ENCODE assay signal across 12 cellular contexts in genomic region chr16:57276596-57276995, GRCh38. TPM values are rescaled to one million over a fixed set of nuclear protein-coding genes. Genes with fewer than 3 reads are reported as not detected.
A peak's percentile ranks its signal among the peaks of the same experiment; 100 is the strongest.
DNase-seq lines count a peak whose midpoint lies in the region; ATAC-seq, FAIRE-seq and TF ChIP-seq lines count a peak whose summit lies in the region.
"Had no signal": no experiment of that assay in that cellular context is flagged by ENCODE, and none has a peak within 500 bp of the region (broad histone marks: within the 10 kb centered on the region; RNA-seq: fewer than 3 reads in every experiment).

No MANE protein-coding gene starts in this region.

- peak overlapping the region; percentile 2; the same call in 1 of the 2 replicates for H2AFZ ChIP-seq in K562 (ENCODE audit: low read depth, low read length)

- no peak for TF ChIP-seq RAD21 in K562 (CRISPR knock-in tag; conservative IDR thresholded peaks at IDR 0.05 in 1 of 2, IDR thresholded peaks at IDR 0.05 in 1 of 2)

- POLR2A ChIA-PET in activated naive CD8-positive, alpha-beta T cell treated with anti-CD3 and anti-CD28 coated beads, Interleukin-2, amount 10 ng/mL, durations not matched to agents 7 days and 5 days (lab: Charles Lee), result interaction anchor here (0.7 kb wide), 1 partner anchor 203 kb away, joined by 3 read pairs; no protein-coding TSS in a partner anchor
- POLR2A ChIA-PET in K562 (lab: Yijun Ruan, JAX), result no interaction called here

- no peak for DNase-seq in activated naive CD8-positive, alpha-beta T cell treated with anti-CD3 and anti-CD28 coated beads, Interleukin-2, amount 10 ng/mL, durations not matched to agents 7 days and 5 days
- DNase-seq in activated naive CD8-positive, alpha-beta T cell treated with anti-CD3 and anti-CD28 coated beads, Interleukin-2, amount 50 U/mL, for 24 hours, result no peak
- DNase-seq in K562 (ENCODE audit: extremely low read depth in 1 of 4, low spot score in 3 of 4) (no peak), right cardiac atrium (peak in 2 of 3 donors; percentile 47 to 69), upper lobe of right lung (no peak), thyroid gland (no peak)
- DNase-seq in activated CD8-positive, alpha-beta memory T cell treated with anti-CD3 and anti-CD28 coated beads for 24 hours, result no peak
- DNase-seq: DMS79; effector memory CD8-positive, alpha-beta T cell; NCI-H1417 treated with DMSO at 0.1 percent for 48 hours; NCI-H748 treated with DMSO at 0.1 percent for 48 hours had no signal

- no peak overlapping the region for H3K27ac ChIP-seq in K562 (ENCODE audit: extremely low read depth, low read depth, low read length)
- H3K27ac ChIP-seq in right cardiac atrium (ENCODE audit: low read length), result no peak overlapping the region
- peak overlapping the region; percentile 2 for H3K27ac ChIP-seq in upper lobe of right lung
- H3K27ac ChIP-seq in thyroid gland, result no peak overlapping the region

- H3K27me3 ChIP-seq in K562 (ENCODE audit: control insufficient read depth in 2 of 2, insufficient read depth in 2 of 2, low read length in 2 of 2), result no peaks in the 10 kb centered on the region; a peak in 1 of 5 replicates
- H3K27me3 ChIP-seq in right cardiac atrium (ENCODE audit: control insufficient read depth, insufficient read depth), result no peaks in the 10 kb centered on the region
- no peaks in the 10 kb centered on the region for H3K27me3 ChIP-seq in upper lobe of right lung
- H3K27me3 ChIP-seq in thyroid gland, result no peaks in the 10 kb centered on the region

- no peak overlapping the region for H3K9ac ChIP-seq in K562 (ENCODE audit: insufficient read depth in 1 of 2, low read depth in 2 of 2, low read length in 2 of 2)

- no peak for ATAC-seq in activated naive CD8-positive, alpha-beta T cell treated with anti-CD3 and anti-CD28 coated beads, Interleukin-2, amount 10 ng/mL, durations not matched to agents 7 days and 5 days (ENCODE audit: low read depth)
- ATAC-seq in activated naive CD8-positive, alpha-beta T cell treated with anti-CD3 and anti-CD28 coated beads, Interleukin-2, amount 50 U/mL, for 24 hours, result no peak
- ATAC-seq in K562 (no peak; the same call in 2 of the 3 replicates), right cardiac atrium (peak; percentile 71 to 87), upper lobe of right lung (peak; percentile 81), GM19395 (IDR thresholded peaks at IDR 0.05; ENCODE audit: unreplicated experiment) (no peak)

- peaks cover 17% of the 10 kb centered on the region for H3K4me1 Mint-ChIP-seq in activated naive CD8-positive, alpha-beta T cell treated with anti-CD3 and anti-CD28 coated beads, Interleukin-2, amount 10 ng/mL, durations not matched to agents 7 days and 5 days
- peaks cover 22% of the 10 kb centered on the region for H3K4me1 Mint-ChIP-seq in activated naive CD8-positive, alpha-beta T cell treated with anti-CD3 and anti-CD28 coated beads, Interleukin-2, amount 50 U/mL, for 24 hours

- peaks cover 5 to 7% of the 10 kb centered on the region in 2 experiments; a peak in 3 of 5 replicates for H3K4me1 ChIP-seq in K562 (replicated peaks in 1 of 2; ENCODE audit: control insufficient read depth in 2 of 2, insufficient read depth in 2 of 2, low read length in 2 of 2)
- H3K4me1 ChIP-seq in right cardiac atrium (ENCODE audit: control insufficient read depth, insufficient read depth, low read length), result no peaks in the 10 kb centered on the region
- H3K4me1 ChIP-seq in upper lobe of right lung, result peaks cover 38% of the 10 kb centered on the region
- peaks cover 0 to 7% of the 10 kb centered on the region in 2 donors for H3K4me1 ChIP-seq in thyroid gland

- no peaks in the 10 kb centered on the region for H3K9me3 Mint-ChIP-seq in activated naive CD8-positive, alpha-beta T cell treated with anti-CD3 and anti-CD28 coated beads, Interleukin-2, amount 10 ng/mL, durations not matched to agents 7 days and 5 days
- H3K9me3 Mint-ChIP-seq in activated naive CD8-positive, alpha-beta T cell treated with anti-CD3 and anti-CD28 coated beads, Interleukin-2, amount 50 U/mL, for 24 hours, result no peaks in the 10 kb centered on the region
- H3K9me3 Mint-ChIP-seq: effector memory CD8-positive, alpha-beta T cell had no signal

- H3K9me3 ChIP-seq in K562 (replicated peaks; ENCODE audit: control insufficient read depth, insufficient read depth, low read depth, low read length), result no peaks in the 10 kb centered on the region
- H3K9me3 ChIP-seq in right cardiac atrium (ENCODE audit: control insufficient read depth, low read length), result no peaks in the 10 kb centered on the region
- H3K9me3 ChIP-seq in upper lobe of right lung, result no peaks in the 10 kb centered on the region
- no peaks in the 10 kb centered on the region for H3K9me3 ChIP-seq in thyroid gland

- 0 out of 6 replicates have a peak, but pooled peaks of 1 of the 3 experiments have one; percentile 9 for TF ChIP-seq CTCF in K562 (IDR thresholded peaks at IDR 0.05 in 2 of 3, conservative IDR thresholded peaks at IDR 0.05 in 1 of 3; ENCODE audit: insufficient read depth in 2 of 3, low read depth in 1 of 3, low read length in 3 of 3)
- no peak for TF ChIP-seq CTCF in upper lobe of right lung (IDR thresholded peaks at IDR 0.05)
- TF ChIP-seq CTCF in thyroid gland (IDR thresholded peaks at IDR 0.05), result no peak

- WGBS in K562 (ENCODE audit: insufficient coverage, low coverage, missing lambda C conversion rate), result 13% methylated on average over 5 of the region's 5 CpGs
- WGBS in right cardiac atrium, result 42% methylated on average over 5 of the region's 5 CpGs
- WGBS in thyroid gland, 2 donors, result 73 to 82% methylated on average over 5 of the region's 5 CpGs

- no peak for FAIRE-seq in K562 (lab: Jason Lieb, UNC)

- peak overlapping the region; percentile 51 for H3K27ac Mint-ChIP-seq in activated naive CD8-positive, alpha-beta T cell treated with anti-CD3 and anti-CD28 coated beads, Interleukin-2, amount 10 ng/mL, durations not matched to agents 7 days and 5 days
- H3K27ac Mint-ChIP-seq in activated naive CD8-positive, alpha-beta T cell treated with anti-CD3 and anti-CD28 coated beads, Interleukin-2, amount 50 U/mL, for 24 hours, result no peak overlapping the region

- no peaks in the 10 kb centered on the region for H3K36me3 ChIP-seq in K562 (ENCODE audit: control insufficient read depth, insufficient read depth, low read length)
- H3K36me3 ChIP-seq in upper lobe of right lung, result no peaks in the 10 kb centered on the region
- no peaks in the 10 kb centered on the region for H3K36me3 ChIP-seq in thyroid gland

- no TSS peak for BruUV-seq in K562 (replicated peaks; lab: Mats Ljungman, UMichigan)

- peaks cover 8% of the 10 kb centered on the region for H3K27me3 Mint-ChIP-seq in activated naive CD8-positive, alpha-beta T cell treated with anti-CD3 and anti-CD28 coated beads, Interleukin-2, amount 10 ng/mL, durations not matched to agents 7 days and 5 days
- no peaks in the 10 kb centered on the region for H3K27me3 Mint-ChIP-seq in activated naive CD8-positive, alpha-beta T cell treated with anti-CD3 and anti-CD28 coated beads, Interleukin-2, amount 50 U/mL, for 24 hours
- H3K27me3 Mint-ChIP-seq: effector memory CD8-positive, alpha-beta T cell had no signal

- H3K36me3 Mint-ChIP-seq in activated naive CD8-positive, alpha-beta T cell treated with anti-CD3 and anti-CD28 coated beads, Interleukin-2, amount 10 ng/mL, durations not matched to agents 7 days and 5 days, result no peaks in the 10 kb centered on the region
- H3K36me3 Mint-ChIP-seq in activated naive CD8-positive, alpha-beta T cell treated with anti-CD3 and anti-CD28 coated beads, Interleukin-2, amount 50 U/mL, for 24 hours (ENCODE audit: low read depth), result no peaks in the 10 kb centered on the region

- no peaks in the 10 kb centered on the region for H3K9me1 ChIP-seq in K562 (ENCODE audit: control insufficient read depth, insufficient read depth, low read length)

- H3K4me3 ChIP-seq in K562, result no peak overlapping the region
- H3K4me3 ChIP-seq in right cardiac atrium (ENCODE audit: low read length), result no peak overlapping the region
- no peak overlapping the region for H3K4me3 ChIP-seq in upper lobe of right lung
- no peak overlapping the region for H3K4me3 ChIP-seq in thyroid gland (replicated peaks in 1 of 3)

- no peak overlapping the region for H3K4me3 Mint-ChIP-seq in activated naive CD8-positive, alpha-beta T cell treated with anti-CD3 and anti-CD28 coated beads, Interleukin-2, amount 10 ng/mL, durations not matched to agents 7 days and 5 days
- no peak overlapping the region for H3K4me3 Mint-ChIP-seq in activated naive CD8-positive, alpha-beta T cell treated with anti-CD3 and anti-CD28 coated beads, Interleukin-2, amount 50 U/mL, for 24 hours

- TF ChIP-seq POLR2A in K562 (conservative IDR thresholded peaks at IDR 0.05), result no peak
- TF ChIP-seq POLR2A in thyroid gland (IDR thresholded peaks at IDR 0.05), result no peak

- intact Hi-C loops in K562 (cut with micrococcal nuclease) (no loop called here), right cardiac atrium (cut with DNase I) (no loop called here), upper lobe of right lung (cut with DNase I) (no loop called here), thyroid gland (cut with DNase I) (no loop called here)

- CTCF ChIA-PET in K562 (lab: Yijun Ruan, JAX; ENCODE audit: low intra/inter-chr PET ratio), result no interaction called here

- in situ Hi-C loops in K562 (cut with MboI), result no loop called here

- H3K4me2 ChIP-seq in K562 (ENCODE audit: insufficient read depth, low read length), result no peak overlapping the region

- TF ChIP-seq EP300 in K562 (IDR thresholded peaks at IDR 0.05; ENCODE audit: low read length), result no peak

- no peaks in the 10 kb centered on the region for H3K79me2 ChIP-seq in K562 (ENCODE audit: control insufficient read depth, insufficient read depth, low read length)

- 0 out of 2 replicates have a peak, but pooled peaks cover 3% of the 10 kb centered on the region for H4K20me1 ChIP-seq in K562 (replicated peaks; ENCODE audit: control insufficient read depth, insufficient read depth, low read length)

RNA-seq across cellular contexts. Expression of gene PLLP, which starts 7.9 kb away (rescaled TPM):
- total RNA-seq in activated naive CD8-positive, alpha-beta T cell treated with anti-CD3 and anti-CD28 coated beads, Interleukin-2, amount 10 ng/mL, durations not matched to agents 7 days and 5 days, result under 1 TPM; 0.08 to 0.26 TPM
- total RNA-seq in K562 (2011; cell fraction: chromatin; rRNA removed; ENCODE audit: low replicate concordance), result 0.44 and 0.93 TPM in 2 replicates
- total RNA-seq in K562 (2011; cell fraction: nucleolus; rRNA removed), result 0.92 and 1.3 TPM in 2 replicates
- 0.81 and 1.4 TPM in 2 replicates for total RNA-seq in K562 (2011; cell fraction: nucleoplasm; rRNA removed)
- total RNA-seq in K562 (2014; rRNA removed), result 0.09 TPM in 1 of 2 replicates, not detected in the other
- total RNA-seq in K562 (2014; rRNA removed; fragmentation: Illumina TruSeq; extraction: Trizol), result 0.11 and 0.22 TPM in 2 replicates
- total RNA-seq in K562 (2015; rRNA removed; fragmentation: Illumina TruSeq; extraction: Trizol), result 0.11 and 0.51 TPM in 2 replicates
- total RNA-seq in K562 (2021), result 0.38 and 0.42 TPM in 2 replicates
- 0.96 and 1.2 TPM in 2 replicates for polyA plus RNA-seq in K562 (2011; rRNA removed)
- polyA plus RNA-seq in K562 (2011; cell fraction: cytosol; rRNA removed), result 1.4 and 3.5 TPM in 2 replicates
- 0.66 and 1.1 TPM in 2 replicates for polyA plus RNA-seq in K562 (2011; cell fraction: nucleus; rRNA removed)
- polyA plus RNA-seq in K562 (2012), result 0.65 and 0.80 TPM in 2 replicates
- 0.25 and 0.42 TPM in 2 replicates for polyA plus RNA-seq in K562 (2014; fragmentation: Illumina TruSeq; extraction: Trizol)
- polyA plus RNA-seq in K562 (2014; fragmentation: Nextera tagmentation; extraction: Ambion mirVana), result under 1 TPM; 0.10 to 0.15 TPM
- 0.27 and 1.7 TPM in 2 replicates for polyA plus RNA-seq in K562 (2014; rRNA removed)
- 0.33 and 1.8 TPM in 2 replicates for polyA minus RNA-seq in K562 (2011; rRNA and poly(A)+ RNA removed)
- 3.1 and 4.1 TPM in 2 replicates for polyA minus RNA-seq in K562 (2011; cell fraction: cytosol; rRNA and poly(A)+ RNA removed)
- 0.40 and 0.56 TPM in 2 replicates for polyA minus RNA-seq in K562 (2011; cell fraction: nucleus; rRNA and poly(A)+ RNA removed)
- total RNA-seq in right cardiac atrium, result 10 to 100 TPM in 3 of 4 donors, 1 to 10 TPM in 1; 6.3 to 13.8 (median 11.0) TPM
- polyA plus RNA-seq in right cardiac atrium, result 11.8 TPM
- total RNA-seq in upper lobe of right lung, result 104 TPM
- 10 to 100 TPM; 13.6 to 38.5 (median 30.1) TPM for total RNA-seq in thyroid gland

RNA-seq across cellular contexts. Expression of gene ARL2BP, which starts 31.5 kb away (rescaled TPM):
- total RNA-seq in activated naive CD8-positive, alpha-beta T cell treated with anti-CD3 and anti-CD28 coated beads, Interleukin-2, amount 10 ng/mL, durations not matched to agents 7 days and 5 days, result 10 to 100 TPM; 34.9 to 37.9 TPM
- 7.3 and 7.4 TPM in 2 replicates for total RNA-seq in K562 (2011; cell fraction: chromatin; rRNA removed; ENCODE audit: low replicate concordance)
- total RNA-seq in K562 (2011; cell fraction: nucleolus; rRNA removed), result 6.1 and 6.7 TPM in 2 replicates
- 9.8 and 13.2 TPM in 2 replicates for total RNA-seq in K562 (2011; cell fraction: nucleoplasm; rRNA removed)
- 24.5 and 28.0 TPM in 2 replicates for total RNA-seq in K562 (2014; rRNA removed)
- 33.9 and 34.6 TPM in 2 replicates for total RNA-seq in K562 (2014; rRNA removed; fragmentation: Illumina TruSeq; extraction: Trizol)
- 33.2 and 36.7 TPM in 2 replicates for total RNA-seq in K562 (2015; rRNA removed; fragmentation: Illumina TruSeq; extraction: Trizol)
- 27.2 and 30.8 TPM in 2 replicates for total RNA-seq in K562 (2021)
- polyA plus RNA-seq in K562 (2011; rRNA removed), result 41.8 and 49.8 TPM in 2 replicates
- polyA plus RNA-seq in K562 (2011; cell fraction: cytosol; rRNA removed), result 32.7 and 45.1 TPM in 2 replicates
- 13.7 and 20.4 TPM in 2 replicates for polyA plus RNA-seq in K562 (2011; cell fraction: nucleus; rRNA removed)
- 29.7 and 37.4 TPM in 2 replicates for polyA plus RNA-seq in K562 (2012)
- 33.1 and 38.3 TPM in 2 replicates for polyA plus RNA-seq in K562 (2014; fragmentation: Illumina TruSeq; extraction: Trizol)
- 10 to 100 TPM; 16.7 to 17.1 TPM for polyA plus RNA-seq in K562 (2014; fragmentation: Nextera tagmentation; extraction: Ambion mirVana)
- 20.3 and 23.1 TPM in 2 replicates for polyA plus RNA-seq in K562 (2014; rRNA removed)
- polyA minus RNA-seq in K562 (2011; rRNA and poly(A)+ RNA removed), result 37.9 and 40.7 TPM in 2 replicates
- polyA minus RNA-seq in K562 (2011; cell fraction: cytosol; rRNA and poly(A)+ RNA removed), result 19.5 and 24.3 TPM in 2 replicates
- polyA minus RNA-seq in K562 (2011; cell fraction: nucleus; rRNA and poly(A)+ RNA removed), result 3.8 and 7.4 TPM in 2 replicates
- total RNA-seq in right cardiac atrium, result 10 to 100 TPM; 44.8 to 58.4 (median 52.0) TPM
- 51.6 TPM for polyA plus RNA-seq in right cardiac atrium
- total RNA-seq in upper lobe of right lung, result 60.0 TPM
- 10 to 100 TPM; 51.2 to 68.9 (median 60.0) TPM for total RNA-seq in thyroid gland

Comparison
In these comparisons a context has a peak if more than half of its experiments do, and no peak if none do; other contexts are left out.
1. ATAC-seq: peak in right cardiac atrium (2 of 2) and upper lobe of right lung (single experiment); none in activated naive CD8-positive, alpha-beta T cell treated with anti-CD3 and anti-CD28 coated beads, Interleukin-2, amount 10 ng/mL, durations not matched to agents 7 days and 5 days (single experiment), activated naive CD8-positive, alpha-beta T cell treated with anti-CD3 and anti-CD28 coated beads, Interleukin-2, amount 50 U/mL, for 24 hours (single experiment), K562 (single experiment) and GM19395 (single experiment).
2. DNase-seq: peak in right cardiac atrium (2 of 3); none in activated naive CD8-positive, alpha-beta T cell treated with anti-CD3 and anti-CD28 coated beads, Interleukin-2, amount 10 ng/mL, durations not matched to agents 7 days and 5 days (single experiment), activated naive CD8-positive, alpha-beta T cell treated with anti-CD3 and anti-CD28 coated beads, Interleukin-2, amount 50 U/mL, for 24 hours (single experiment), K562 (0 of 4), upper lobe of right lung (single experiment), thyroid gland (0 of 2) and activated CD8-positive, alpha-beta memory T cell treated with anti-CD3 and anti-CD28 coated beads for 24 hours (single experiment).